24 cellular contexts compared by ENCODE assay signal in the genomic region with DNA sequence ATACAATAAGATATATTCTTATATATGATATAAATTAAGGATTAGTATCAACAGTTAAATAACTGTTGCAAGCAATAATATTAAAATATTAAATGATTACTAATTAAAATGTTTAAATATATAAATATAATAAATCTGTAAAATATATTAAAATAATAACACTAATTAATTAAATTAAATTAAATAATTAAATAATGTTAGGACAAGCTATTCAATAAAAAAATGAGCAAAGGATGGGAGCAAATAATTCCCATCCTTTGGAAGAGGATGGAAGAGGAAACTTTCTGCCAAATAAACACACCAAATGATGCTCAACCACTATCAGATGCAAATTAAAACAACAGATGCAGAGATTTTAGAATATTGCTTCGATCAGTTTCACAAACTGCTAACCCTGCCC.
"Had no signal": no experiment of that assay in that cellular context is flagged by ENCODE, and none has a peak within 500 bp of the region (broad histone marks: within the 10 kb centered on the region; RNA-seq: fewer than 3 reads in every experiment).

No MANE protein-coding gene starts in this region.

- DNase-seq: hippocampal formation; left colon; left lung; lower lobe of right lung; mammary epithelial cell; mesenchymal stem cell; naive B cell; natural killer cell; nephron progenitor cell; occipital lobe; right lobe of liver; stimulated activated CD4-positive, alpha-beta T cell treated with anti-CD3 and anti-CD28 coated beads, Interleukin-1b, Interleukin-23, amount 100 ng/mL, for 48 hours; stimulated activated CD4-positive, alpha-beta T cell treated with anti-CD3 and anti-CD28 coated beads, Interleukin-2, amount 100 ng/mL, for 48 hours; stimulated activated CD4-positive, alpha-beta T cell treated with anti-CD3 and anti-CD28 coated beads, Interleukin-4, amount 100 ng/mL, for 4 hours; stimulated activated CD8-positive, alpha-beta memory T cell treated with anti-CD3 and anti-CD28 coated beads, Interleukin-4, amount 100 ng/mL, for 48 hours; stimulated activated naive CD4-positive, alpha-beta T cell treated with Interleukin-2 at 50 U/mL for 16 hours; stimulated activated naive CD8-positive, alpha-beta T cell treated with anti-CD3 and anti-CD28 coated beads, Interleukin-15, amount 100 ng/mL, for 72 hours; substantia nigra; uterus had no signal

- ATAC-seq: left colon; left lung; lower lobe of right lung; natural killer cell; right lobe of liver; stimulated activated memory B cell treated with anti-CD40 and anti-IgM and Interleukin-4, amounts not matched to agents 10 μg/mL and 1 μg/mL and 100 μg/mL, for 72 hours; stimulated activated naive CD8-positive, alpha-beta T cell treated with anti-CD3 and anti-CD28 coated beads, Interleukin-15, amount 100 ng/mL, for 72 hours had no signal

- H3K36me3 Mint-ChIP-seq: naive B cell; natural killer cell; neural progenitor cell; stimulated activated memory B cell treated with anti-CD40 and anti-IgM and Interleukin-4, amounts not matched to agents 10 μg/mL and 1 μg/mL and 100 μg/mL, for 72 hours; type B pancreatic cell had no signal

- H3K9me3 Mint-ChIP-seq: naive B cell; natural killer cell; nephron progenitor cell; neural progenitor cell; stimulated activated memory B cell treated with anti-CD40 and anti-IgM and Interleukin-4, amounts not matched to agents 10 μg/mL and 1 μg/mL and 100 μg/mL, for 72 hours; stimulated activated naive CD8-positive, alpha-beta T cell treated with anti-CD3 and anti-CD28 coated beads, Interleukin-15, amount 100 ng/mL, for 72 hours; type B pancreatic cell had no signal

- H3K27me3 Mint-ChIP-seq: progenitor cell of endocrine pancreas; stimulated activated memory B cell treated with anti-CD40 and anti-IgM and Interleukin-4, amounts not matched to agents 10 μg/mL and 1 μg/mL and 100 μg/mL, for 72 hours; stimulated activated naive CD8-positive, alpha-beta T cell treated with anti-CD3 and anti-CD28 coated beads, Interleukin-15, amount 100 ng/mL, for 72 hours had no signal

- H3K27ac Mint-ChIP-seq: naive B cell; natural killer cell; nephron progenitor cell; neural progenitor cell; progenitor cell of endocrine pancreas; stimulated activated memory B cell treated with anti-CD40 and anti-IgM and Interleukin-4, amounts not matched to agents 10 μg/mL and 1 μg/mL and 100 μg/mL, for 72 hours; stimulated activated naive CD8-positive, alpha-beta T cell treated with anti-CD3 and anti-CD28 coated beads, Interleukin-15, amount 100 ng/mL, for 72 hours; type B pancreatic cell had no signal

- FAIRE-seq: keratinocyte had no signal

- H3K4me1 Mint-ChIP-seq: naive B cell; natural killer cell; stimulated activated memory B cell treated with anti-CD40 and anti-IgM and Interleukin-4, amounts not matched to agents 10 μg/mL and 1 μg/mL and 100 μg/mL, for 72 hours; stimulated activated naive CD8-positive, alpha-beta T cell treated with anti-CD3 and anti-CD28 coated beads, Interleukin-15, amount 100 ng/mL, for 72 hours had no signal

- H3K4me3 Mint-ChIP-seq: naive B cell; natural killer cell; nephron progenitor cell; neural progenitor cell; stimulated activated memory B cell treated with anti-CD40 and anti-IgM and Interleukin-4, amounts not matched to agents 10 μg/mL and 1 μg/mL and 100 μg/mL, for 72 hours; stimulated activated naive CD8-positive, alpha-beta T cell treated with anti-CD3 and anti-CD28 coated beads, Interleukin-15, amount 100 ng/mL, for 72 hours; type B pancreatic cell had no signal
